In genomic region chr22:29205260-29205597, GRCh38 we compare ENCODE assay signal across 9 cellular contexts. TPM values are rescaled to one million over a fixed set of nuclear protein-coding genes. Genes with fewer than 3 reads are reported as not detected.
DNase-seq lines count a peak whose midpoint lies in the region; ATAC-seq, FAIRE-seq and TF ChIP-seq lines count a peak whose summit lies in the region.
"Had no signal": no experiment of that assay in that cellular context is flagged by ENCODE, and none has a peak within 500 bp of the region (broad histone marks: within the 10 kb centered on the region; RNA-seq: fewer than 3 reads in every experiment).

No MANE protein-coding gene starts in this region.

- peak overlapping the region; percentile 67 for H3K4me2 ChIP-seq in MM.1S (ENCODE audit: low read depth, low read length)

- intact Hi-C loops in Caco-2 (cut with micrococcal nuclease; ENCODE audit: unreplicated experiment) (loop anchor here (10.0 kb wide), 1 partner anchor 170 kb away; no protein-coding TSS in a partner anchor), pancreas (cut with DNase I) (no loop called here)

- DNase-seq in Caco-2, result no peak
- no peak for DNase-seq in MM.1S
- DNase-seq in epithelial cell of proximal tubule (ENCODE audit: low read depth), result no peak
- DNase-seq in pancreas, result no peak
- no peak for DNase-seq in activated CD8-positive, alpha-beta memory T cell treated with anti-CD3 and anti-CD28 coated beads for 24 hours
- DNase-seq in superior temporal gyrus (ENCODE audit: extremely low spot score), result no peak
- DNase-seq in stimulated activated CD4-positive, alpha-beta T cell treated with anti-CD3 and anti-CD28 coated beads, Interleukin-15, amount 100 ng/mL, for 24 hours, result no peak
- no peak for DNase-seq in DMS114 treated with DMSO at 0.1 percent for 48 hours (lab: John Stamatoyannopoulos, UW; ENCODE audit: unreplicated experiment)

- H3K27ac ChIP-seq in MM.1S (ENCODE audit: low read length) (no peak overlapping the region), pancreas (no peak overlapping the region)

- H3K27me3 Mint-ChIP-seq in Caco-2 (ENCODE audit: insufficient read depth, unreplicated experiment), result no peaks in the 10 kb centered on the region

- H3K9me2 ChIP-seq in MM.1S (replicated peaks; ENCODE audit: insufficient read depth, low read length), result no peaks in the 10 kb centered on the region

- BruUV-seq in Caco-2 (replicated peaks; lab: Mats Ljungman, UMichigan), result no TSS peak

- peak overlapping the region; percentile 58; the same call in 1 of the 2 replicates for H2AFZ ChIP-seq in MM.1S (ENCODE audit: low read length)

- H3K27me3 ChIP-seq in Caco-2 (replicated peaks; ENCODE audit: control insufficient read depth, insufficient read depth, low read length), result no peaks in the 10 kb centered on the region
- H3K27me3 ChIP-seq in MM.1S (replicated peaks; ENCODE audit: insufficient read depth, low read length), result no peaks in the 10 kb centered on the region
- no peaks in the 10 kb centered on the region for H3K27me3 ChIP-seq in pancreas

- peaks cover 4% of the 10 kb centered on the region; the same call in 1 of the 2 replicates for H3K4me1 ChIP-seq in Caco-2
- H3K4me1 ChIP-seq in MM.1S (ENCODE audit: low read length), result peaks cover 59% of the 10 kb centered on the region
- no peaks in the 10 kb centered on the region for H3K4me1 ChIP-seq in pancreas

- H3K79me2 ChIP-seq in MM.1S (ENCODE audit: low read length), result peaks cover 11% of the 10 kb centered on the region

- no peaks in the 10 kb centered on the region for H3K4me1 Mint-ChIP-seq in Caco-2 (ENCODE audit: low read depth, unreplicated experiment)

- no peaks in the 10 kb centered on the region for H3K36me3 Mint-ChIP-seq in Caco-2 (ENCODE audit: insufficient read depth, unreplicated experiment)

- peak overlapping the region; percentile 40; the same call in 1 of the 2 replicates for H3K9ac ChIP-seq in MM.1S (ENCODE audit: low read length)

- POLR2A ChIA-PET in Caco-2 (lab: Charles Lee), result interaction anchor here (1.8 kb wide), 1 partner anchor 40 kb away, joined by 8 read pairs; no protein-coding TSS in a partner anchor

- H3K4me3 ChIP-seq in Caco-2 (ENCODE audit: low read depth, low read length) (peak overlapping the region; percentile 89), MM.1S (ENCODE audit: low read length) (peak overlapping the region; percentile 57), epithelial cell of proximal tubule (ENCODE audit: low read depth, low read length) (peak overlapping the region; percentile 29), pancreas (peak overlapping the region; percentile 18 to 80 (median 70))

- H3K9me3 Mint-ChIP-seq in Caco-2 (ENCODE audit: unreplicated experiment), result no peaks in the 10 kb centered on the region

- H3K9me3 ChIP-seq in Caco-2, result no peaks in the 10 kb centered on the region
- no peaks in the 10 kb centered on the region for H3K9me3 ChIP-seq in MM.1S (replicated peaks; ENCODE audit: insufficient read depth, low read length)
- H3K9me3 ChIP-seq in pancreas, result no peaks in the 10 kb centered on the region

- no peak for FAIRE-seq in pancreas (lab: Jason Lieb, UNC)
- FAIRE-seq: colon had no signal

- H4K20me1 ChIP-seq in MM.1S (ENCODE audit: insufficient read depth, low read length), result no peaks in the 10 kb centered on the region

- H3F3A ChIP-seq in MM.1S (ENCODE audit: insufficient read depth, low read length), result peaks cover 38% of the 10 kb centered on the region

- no peaks in the 10 kb centered on the region for H3K36me3 ChIP-seq in Caco-2 (ENCODE audit: control insufficient read depth, insufficient read depth, low read length)
- H3K36me3 ChIP-seq in MM.1S (replicated peaks; ENCODE audit: insufficient read depth, low read length), result no peaks in the 10 kb centered on the region
- H3K36me3 ChIP-seq in pancreas, result no peaks in the 10 kb centered on the region

- CTCF ChIA-PET in Caco-2 (lab: Charles Lee), result interaction anchor here (1.0 to 4.2 kb wide), 7 partner anchors 9 to 54 kb away, joined by 3 to 40 read pairs (median 4); no protein-coding TSS in a partner anchor

- H3K4me3 Mint-ChIP-seq in Caco-2 (ENCODE audit: unreplicated experiment), result peak overlapping the region; percentile 78

- no peak overlapping the region for H3K27ac Mint-ChIP-seq in Caco-2 (ENCODE audit: unreplicated experiment)

- 48 to 60% methylated on average over 11 of the region's 11 CpGs for WGBS in pancreas, 2 donors

- TF ChIP-seq CTCF in Caco-2 (IDR thresholded peaks at IDR 0.05; ENCODE audit: insufficient read depth in 1 of 2, low read depth in 1 of 2, low read length in 1 of 2, severe bottlenecking in 1 of 2, unreplicated experiment in 1 of 2) (no peak), MM.1S (IDR thresholded peaks at IDR 0.05; ENCODE audit: low read length) (no peak), epithelial cell of proximal tubule (conservative IDR thresholded peaks at IDR 0.05; ENCODE audit: low read depth, low read length) (no peak), pancreas (IDR thresholded peaks at IDR 0.05) (no peak)

- ATAC-seq in pancreas, result peak; percentile 5 to 42 (median 22)

RNA-seq across cellular contexts. Expression of gene EMID1, which starts 0.5 kb away (rescaled TPM):
- total RNA-seq in Caco-2 (2022) (8.9 and 10.0 TPM in 2 replicates), epithelial cell of proximal tubule (0.17 and 0.22 TPM in 2 replicates), pancreas (10 to 100 TPM in 2 of 6 donors, 1 to 10 TPM in 4; 6.2 to 10.6 (median 8.3) TPM)
- polyA plus RNA-seq in pancreas, result 10 to 100 TPM; 11.7 to 16.8 TPM

Comparison
In these comparisons a context has a peak if more than half of its experiments do, and no peak if none do; other contexts are left out.
1. H3K4me3 ChIP-seq: peak in every context shown above with its lines; median percentile 89 in Caco-2; 70 in pancreas; 57 in MM.1S; 29 in epithelial cell of proximal tubule.